29 cellular contexts compared by ENCODE assay signal in the genomic region with DNA sequence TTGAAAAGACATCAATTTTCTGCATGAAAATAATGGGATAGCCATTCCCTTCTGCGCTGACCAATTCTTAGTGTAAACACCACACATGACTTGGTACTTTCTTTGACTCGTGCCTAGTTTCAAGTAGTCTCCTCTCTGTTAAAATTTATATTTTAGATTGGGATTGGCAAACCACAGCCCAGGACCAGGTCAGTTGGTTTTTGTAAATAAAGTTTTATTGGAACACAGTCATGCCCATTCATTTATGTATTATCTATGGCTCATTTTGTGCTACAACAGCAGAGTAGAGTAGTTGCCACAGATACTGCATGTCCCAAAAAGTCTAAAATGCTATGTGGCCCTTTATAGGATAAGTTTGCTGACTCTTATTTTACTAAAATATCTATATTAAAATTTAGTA. TPM values are rescaled to one million over a fixed set of nuclear protein-coding genes. Genes with fewer than 3 reads are reported as not detected.
"Had no signal": no experiment of that assay in that cellular context is flagged by ENCODE, and none has a peak within 500 bp of the region (broad histone marks: within the 10 kb centered on the region; RNA-seq: fewer than 3 reads in every experiment).

No MANE protein-coding gene starts in this region.

- H3K27ac ChIP-seq: ovary, parathyroid adenoma, psoas muscle, skin epidermis, stomach, thoracic aorta, thyroid gland, tibial nerve, upper lobe of left lung, uterus had no signal

- DNase-seq: naive B cell; naive thymus-derived CD8-positive, alpha-beta T cell; nephron progenitor cell; occipital lobe; ovary; psoas muscle; stimulated activated CD4-positive, alpha-beta T cell treated with anti-CD3 and anti-CD28 coated beads, Interleukin-15, amount 100 ng/mL, for 24 hours; stimulated activated CD4-positive, alpha-beta T cell treated with anti-CD3 and anti-CD28 coated beads, Interleukin-2, amount 100 ng/mL, for 24 hours; stimulated activated CD4-positive, alpha-beta T cell treated with anti-CD3 and anti-CD28 coated beads, Interleukin-2, amount 100 ng/mL, for 48 hours; stimulated activated CD4-positive, alpha-beta T cell treated with anti-CD3 and anti-CD28 coated beads, Interleukin-4, amount 100 ng/mL, for 24 hours; stimulated activated naive B cell treated with anti-CD40 and anti-IgM and Interleukin-4, amounts not matched to agents 10 μg/mL and 1 μg/mL and 100 μg/mL, for 72 hours; stimulated activated naive CD4-positive, alpha-beta T cell treated with Interleukin-2 at 50 U/mL for 16 hours; stomach; thyroid gland; trophoblast cell; upper lobe of left lung; uterus had no signal

- H3K36me3 ChIP-seq: ovary, stomach, thoracic aorta, thyroid gland, tibial nerve, upper lobe of left lung, uterus had no signal

- H2AFZ ChIP-seq: parathyroid adenoma had no signal

- H3K27me3 ChIP-seq: ovary, thyroid gland, upper lobe of left lung, uterus had no signal

- H3K4me2 ChIP-seq: smooth muscle cell had no signal

- H3K9ac ChIP-seq: parathyroid adenoma had no signal

- H3K4me1 ChIP-seq: parathyroid adenoma, psoas muscle, stomach, tibial nerve, upper lobe of left lung, uterus had no signal

- ATAC-seq: naive thymus-derived CD8-positive, alpha-beta T cell; psoas muscle; right cardiac atrium; sciatic nerve; stimulated activated effector memory CD8-positive, alpha-beta T cell treated with anti-CD3 and anti-CD28 coated beads, Interleukin-12 subunit alpha, Interleukin-12 subunit beta, amount 100 ng/mL, for 72 hours; stimulated activated naive B cell treated with anti-CD40 and anti-IgM and Interleukin-4, amounts not matched to agents 10 μg/mL and 1 μg/mL and 100 μg/mL, for 72 hours had no signal

- H3K4me3 ChIP-seq: ovary, psoas muscle, skin epidermis, smooth muscle cell, stomach, thoracic aorta, thyroid gland, tibial nerve, upper lobe of left lung, uterus had no signal

- H3K9me3 ChIP-seq: ovary, psoas muscle, thoracic aorta, thyroid gland, tibial nerve, upper lobe of left lung, uterus had no signal

- H3K79me2 ChIP-seq: parathyroid adenoma had no signal

RNA-seq across cellular contexts. Expression of gene BMX, which starts 46.7 kb away (rescaled TPM):
- total RNA-seq: naive thymus-derived CD8-positive, alpha-beta T cell; neural crest cell; osteoblast; progenitor cell of endocrine pancreas; smooth muscle cell had no signal
- polyA plus RNA-seq: naive thymus-derived CD8-positive, alpha-beta T cell; smooth muscle cell had no signal

RNA-seq across cellular contexts. Expression of gene ACE2, which starts 53.4 kb away (rescaled TPM):
- total RNA-seq: naive thymus-derived CD8-positive, alpha-beta T cell; natural killer cell treated with Interleukin-12 subunit alpha and Interleukin-12 subunit beta and Interleukin-15 and Interleukin-18, amount 100 ng/mL, for 72 hours; neural crest cell; occipital lobe; osteoblast; sciatic nerve had no signal
- polyA plus RNA-seq: naive thymus-derived CD8-positive, alpha-beta T cell had no signal

RNA-seq across cellular contexts. Expression of gene PIR, which starts 54.2 kb away (rescaled TPM):
- polyA plus RNA-seq: naive thymus-derived CD8-positive, alpha-beta T cell had no signal
